ENCODE assay signal across 11 cellular contexts in the genomic region with DNA sequence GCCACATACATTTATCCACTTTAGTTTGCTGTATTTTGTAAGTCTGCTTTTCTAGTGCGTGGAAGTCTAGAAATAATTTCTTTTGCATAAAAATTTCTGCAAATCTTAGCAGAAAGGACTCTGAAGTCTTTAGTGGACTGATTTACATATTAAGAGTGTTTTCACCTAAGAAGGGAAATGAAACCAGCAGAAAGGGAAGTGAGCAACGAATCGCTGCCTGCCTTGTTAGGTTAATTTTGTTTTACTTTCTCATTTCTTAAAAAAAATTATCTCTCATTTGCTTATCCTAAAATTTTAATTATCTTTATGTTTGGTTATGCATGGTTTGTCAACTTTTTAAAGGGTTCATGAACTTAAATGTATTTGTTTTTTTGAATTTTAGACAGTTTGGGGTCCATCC. TPM values are rescaled to one million over a fixed set of nuclear protein-coding genes. Genes with fewer than 3 reads are reported as not detected.
A peak's percentile ranks its signal among the peaks of the same experiment; 100 is the strongest.
DNase-seq lines count a peak whose midpoint lies in the region; ATAC-seq and TF ChIP-seq lines count a peak whose summit lies in the region.
"Had no signal": no experiment of that assay in that cellular context is flagged by ENCODE, and none has a peak within 500 bp of the region (broad histone marks: within the 10 kb centered on the region; RNA-seq: fewer than 3 reads in every experiment).

No MANE protein-coding gene starts in this region.

- ATAC-seq in CD4-positive, CD25-positive, alpha-beta regulatory T cell (ENCODE audit: low read depth in 2 of 2), result peak; percentile 59 to 69
- ATAC-seq in GM19351 (IDR thresholded peaks at IDR 0.05; ENCODE audit: unreplicated experiment) (peak; percentile 65), HG03139 (IDR thresholded peaks at IDR 0.05; ENCODE audit: unreplicated experiment) (peak; percentile 58), PC-3 (no peak), SK-N-SH treated with all-trans-retinoic acid at 6 μM for 48 hours (no peak)

- CTCF ChIA-PET in activated CD4-positive, alpha-beta memory T cell treated with anti-CD3 and anti-CD28 coated beads for 36 hours (lab: Charles Lee), result interaction anchor here (1.0 to 3.8 kb wide), 11 partner anchors 10 to 389 kb away, joined by 3 to 38 read pairs (median 5); a partner anchor contains a TSS
- CTCF ChIA-PET in PC-3 (lab: Charles Lee), result no interaction called here

- H2AFZ ChIP-seq in PC-3 (ENCODE audit: low read length), result no peak overlapping the region

- H3K36me3 ChIP-seq in CD4-positive, CD25-positive, alpha-beta regulatory T cell (ENCODE audit: control insufficient read depth, insufficient read depth, low read length), result peaks cover 21% of the 10 kb centered on the region
- no peaks in the 10 kb centered on the region; the same call in 1 of the 2 replicates for H3K36me3 ChIP-seq in PC-3 (ENCODE audit: low read depth, low read length)

- no peaks in the 10 kb centered on the region for H3K9me3 Mint-ChIP-seq in CD4-positive, CD25-positive, alpha-beta regulatory T cell
- H3K9me3 Mint-ChIP-seq in activated CD4-positive, alpha-beta memory T cell treated with anti-CD3 and anti-CD28 coated beads for 36 hours, result no peaks in the 10 kb centered on the region

- no peaks in the 10 kb centered on the region for H4K20me1 ChIP-seq in PC-3 (ENCODE audit: low read length)

- H3K4me3 Mint-ChIP-seq in CD4-positive, CD25-positive, alpha-beta regulatory T cell, result peak overlapping the region; percentile 87 to 94 (median 92)
- H3K4me3 Mint-ChIP-seq in activated CD4-positive, alpha-beta memory T cell treated with anti-CD3 and anti-CD28 coated beads for 36 hours, result peak overlapping the region; percentile 17

- peak; percentile 10 to 84 (median 66) for DNase-seq in CD4-positive, CD25-positive, alpha-beta regulatory T cell
- no peak for DNase-seq in activated CD4-positive, alpha-beta memory T cell treated with anti-CD3 and anti-CD28 coated beads for 36 hours
- DNase-seq in NCI-H69 (lab: John Stamatoyannopoulos, UW), result no peak
- no peak for DNase-seq in superior temporal gyrus (ENCODE audit: extremely low spot score)
- no peak for DNase-seq in PC-3
- DNase-seq: dorsolateral prefrontal cortex had no signal

- H3K27me3 Mint-ChIP-seq in CD4-positive, CD25-positive, alpha-beta regulatory T cell, result no peaks in the 10 kb centered on the region
- no peaks in the 10 kb centered on the region for H3K27me3 Mint-ChIP-seq in activated CD4-positive, alpha-beta memory T cell treated with anti-CD3 and anti-CD28 coated beads for 36 hours

- H3K4me2 ChIP-seq in PC-3 (ENCODE audit: low read length), result no peak overlapping the region

- H3K4me1 Mint-ChIP-seq in CD4-positive, CD25-positive, alpha-beta regulatory T cell, result peaks cover 14 to 74% (median 48%) of the 10 kb centered on the region in 4 donors
- H3K4me1 Mint-ChIP-seq in activated CD4-positive, alpha-beta memory T cell treated with anti-CD3 and anti-CD28 coated beads for 36 hours (ENCODE audit: low read depth), result peaks cover 78% of the 10 kb centered on the region

- no peaks in the 10 kb centered on the region for H3K9me3 ChIP-seq in CD4-positive, CD25-positive, alpha-beta regulatory T cell (ENCODE audit: control insufficient read depth in 2 of 2, low read length in 2 of 2)
- H3K9me3 ChIP-seq in PC-3 (ENCODE audit: low read length), result no peaks in the 10 kb centered on the region

- POLR2A ChIA-PET in activated CD4-positive, alpha-beta memory T cell treated with anti-CD3 and anti-CD28 coated beads for 36 hours (lab: Charles Lee), result interaction anchor here (0.6 to 2.1 kb wide), 5 partner anchors 38 to 66 kb away, joined by 3 to 22 read pairs (median 5); a partner anchor contains a TSS
- POLR2A ChIA-PET in PC-3 (lab: Charles Lee; ENCODE audit: unreplicated experiment), result no interaction called here

- no peaks in the 10 kb centered on the region for H3K79me2 ChIP-seq in PC-3 (ENCODE audit: low read length)

- H3K9me2 ChIP-seq in PC-3 (replicated peaks; ENCODE audit: low read length), result no peaks in the 10 kb centered on the region

- no peaks in the 10 kb centered on the region for H3K27me3 ChIP-seq in CD4-positive, CD25-positive, alpha-beta regulatory T cell (ENCODE audit: control insufficient read depth, insufficient read depth, low read length)
- H3K27me3 ChIP-seq in PC-3 (ENCODE audit: low read length), result no peaks in the 10 kb centered on the region
- H3K27me3 ChIP-seq: dorsolateral prefrontal cortex had no signal

- H3K27ac ChIP-seq in CD4-positive, CD25-positive, alpha-beta regulatory T cell (ENCODE audit: insufficient read depth, low read length, poor library complexity, severe bottlenecking), result peak overlapping the region; percentile 80
- H3K27ac ChIP-seq in PC-3 (ENCODE audit: low read length), result no peak overlapping the region
- H3K27ac ChIP-seq: dorsolateral prefrontal cortex had no signal

- peaks cover 26% of the 10 kb centered on the region for H3K36me3 Mint-ChIP-seq in CD4-positive, CD25-positive, alpha-beta regulatory T cell
- peaks cover 26% of the 10 kb centered on the region for H3K36me3 Mint-ChIP-seq in activated CD4-positive, alpha-beta memory T cell treated with anti-CD3 and anti-CD28 coated beads for 36 hours

- H3K27ac Mint-ChIP-seq in CD4-positive, CD25-positive, alpha-beta regulatory T cell, result peak overlapping the region; percentile 91 to 99 (median 94)
- H3K27ac Mint-ChIP-seq in activated CD4-positive, alpha-beta memory T cell treated with anti-CD3 and anti-CD28 coated beads for 36 hours, result peak overlapping the region; percentile 90

- no peak overlapping the region for H3K9ac ChIP-seq in PC-3 (ENCODE audit: low read length)

- intact Hi-C loops in activated CD4-positive, alpha-beta memory T cell treated with anti-CD3 and anti-CD28 coated beads for 36 hours (cut with micrococcal nuclease), result loop anchor here (1.0 to 5.0 kb wide), 9 partner anchors 10 to 232 kb away; a partner anchor contains a TSS
- intact Hi-C loops in PC-3 (cut with micrococcal nuclease), result no loop called here

- H3F3A ChIP-seq in PC-3 (ENCODE audit: low read length, unreplicated experiment), result no peaks in the 10 kb centered on the region

- no peak for TF ChIP-seq CTCF in PC-3 (conservative IDR thresholded peaks at IDR 0.05; ENCODE audit: low read depth, low read length)

- H3K4me1 ChIP-seq in CD4-positive, CD25-positive, alpha-beta regulatory T cell (ENCODE audit: control insufficient read depth, insufficient read depth, low read length, poor library complexity, severe bottlenecking), result peaks cover 41% of the 10 kb centered on the region
- no peaks in the 10 kb centered on the region for H3K4me1 ChIP-seq in PC-3 (ENCODE audit: insufficient read depth, low read length)

- H3K4me3 ChIP-seq in CD4-positive, CD25-positive, alpha-beta regulatory T cell (ENCODE audit: low read depth, low read length), result peak overlapping the region; percentile 96
- no peak overlapping the region for H3K4me3 ChIP-seq in PC-3 (ENCODE audit: low read length)
- H3K4me3 ChIP-seq: dorsolateral prefrontal cortex, lung had no signal

- no TSS peak for BruUV-seq in PC-3 (replicated peaks; lab: Mats Ljungman, UMichigan)

TF ChIP-seq in SK-N-SH treated with all-trans-retinoic acid at 6 μM for 48 hours, 23 proteins besides CTCF, POLR2A, EP300 and RAD21 (continues in another document):
- TF ChIP-seq GLIS3 (CRISPR knock-in tag; IDR thresholded peaks at IDR 0.05) (no peak), ZFP30 (CRISPR knock-in tag; IDR thresholded peaks at IDR 0.05) (no peak), ZNF565 (CRISPR knock-in tag; conservative IDR thresholded peaks at IDR 0.05; ENCODE audit: low read depth) (no peak), RARB (CRISPR knock-in tag; IDR thresholded peaks at IDR 0.05) (no peak), ARNTL (CRISPR knock-in tag; IDR thresholded peaks at IDR 0.05; ENCODE audit: borderline replicate concordance, low read depth) (no peak)
- TF ChIP-seq, protein P1, sequence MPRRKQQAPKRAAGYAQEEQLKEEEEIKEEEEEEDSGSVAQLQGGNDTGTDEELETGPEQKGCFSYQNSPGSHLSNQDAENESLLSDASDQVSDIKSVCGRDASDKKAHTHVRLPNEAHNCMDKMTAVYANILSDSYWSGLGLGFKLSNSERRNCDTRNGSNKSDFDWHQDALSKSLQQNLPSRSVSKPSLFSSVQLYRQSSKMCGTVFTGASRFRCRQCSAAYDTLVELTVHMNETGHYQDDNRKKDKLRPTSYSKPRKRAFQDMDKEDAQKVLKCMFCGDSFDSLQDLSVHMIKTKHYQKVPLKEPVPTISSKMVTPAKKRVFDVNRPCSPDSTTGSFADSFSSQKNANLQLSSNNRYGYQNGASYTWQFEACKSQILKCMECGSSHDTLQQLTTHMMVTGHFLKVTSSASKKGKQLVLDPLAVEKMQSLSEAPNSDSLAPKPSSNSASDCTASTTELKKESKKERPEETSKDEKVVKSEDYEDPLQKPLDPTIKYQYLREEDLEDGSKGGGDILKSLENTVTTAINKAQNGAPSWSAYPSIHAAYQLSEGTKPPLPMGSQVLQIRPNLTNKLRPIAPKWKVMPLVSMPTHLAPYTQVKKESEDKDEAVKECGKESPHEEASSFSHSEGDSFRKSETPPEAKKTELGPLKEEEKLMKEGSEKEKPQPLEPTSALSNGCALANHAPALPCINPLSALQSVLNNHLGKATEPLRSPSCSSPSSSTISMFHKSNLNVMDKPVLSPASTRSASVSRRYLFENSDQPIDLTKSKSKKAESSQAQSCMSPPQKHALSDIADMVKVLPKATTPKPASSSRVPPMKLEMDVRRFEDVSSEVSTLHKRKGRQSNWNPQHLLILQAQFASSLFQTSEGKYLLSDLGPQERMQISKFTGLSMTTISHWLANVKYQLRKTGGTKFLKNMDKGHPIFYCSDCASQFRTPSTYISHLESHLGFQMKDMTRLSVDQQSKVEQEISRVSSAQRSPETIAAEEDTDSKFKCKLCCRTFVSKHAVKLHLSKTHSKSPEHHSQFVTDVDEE (CRISPR knock-in tag; IDR thresholded peaks at IDR 0.05), result no peak

RNA-seq across cellular contexts. Expression of a gene that starts 0.8 kb away (rescaled TPM):
- total RNA-seq in CD4-positive, CD25-positive, alpha-beta regulatory T cell, result 8.6 TPM
- polyA plus RNA-seq in CD4-positive, CD25-positive, alpha-beta regulatory T cell, result 10 to 100 TPM in 2 of 4 donors, 1 to 10 TPM in 2; 6.1 to 22.6 (median 10.5) TPM
- 1 to 10 TPM; 2.4 to 2.8 TPM for total RNA-seq in activated CD4-positive, alpha-beta memory T cell treated with anti-CD3 and anti-CD28 coated beads for 36 hours
- total RNA-seq in PC-3 (2014; rRNA removed), result not detected in 2 replicates
- total RNA-seq: dorsolateral prefrontal cortex, HT1080 had no signal

RNA-seq across cellular contexts. Expression of a gene that starts 48.3 kb away (rescaled TPM):
- total RNA-seq in CD4-positive, CD25-positive, alpha-beta regulatory T cell, result 206 TPM
- polyA plus RNA-seq in CD4-positive, CD25-positive, alpha-beta regulatory T cell, result 100 to 1,000 TPM; 262 to 418 (median 324) TPM
- total RNA-seq in activated CD4-positive, alpha-beta memory T cell treated with anti-CD3 and anti-CD28 coated beads for 36 hours, result 10 to 100 TPM; 46.4 to 47.1 TPM
- total RNA-seq in PC-3 (2014; rRNA removed), result not detected in 2 replicates
- total RNA-seq: HT1080 had no signal

RNA-seq across cellular contexts. Expression of a gene that starts 58.3 kb away (rescaled TPM):
- total RNA-seq in CD4-positive, CD25-positive, alpha-beta regulatory T cell, result 62.8 TPM
- polyA plus RNA-seq in CD4-positive, CD25-positive, alpha-beta regulatory T cell, result 100 to 1,000 TPM; 101 to 122 (median 105) TPM
- total RNA-seq in activated CD4-positive, alpha-beta memory T cell treated with anti-CD3 and anti-CD28 coated beads for 36 hours, result 10 to 100 TPM; 51.8 to 54.5 TPM
- 34.5 and 37.1 TPM in 2 replicates for total RNA-seq in PC-3 (2014; rRNA removed)

Comparison
In these comparisons a context has a peak if more than half of its experiments do, and no peak if none do; other contexts are left out.
1. ATAC-seq: peak in CD4-positive, CD25-positive, alpha-beta regulatory T cell (2 of 2), GM19351 (single experiment) and HG03139 (single experiment); none in PC-3 (single experiment) and SK-N-SH treated with all-trans-retinoic acid at 6 μM for 48 hours (single experiment).
2. DNase-seq: peak in CD4-positive, CD25-positive, alpha-beta regulatory T cell (3 of 3); none in activated CD4-positive, alpha-beta memory T cell treated with anti-CD3 and anti-CD28 coated beads for 36 hours (single experiment), NCI-H69 (single experiment), superior temporal gyrus (single experiment) and PC-3 (single experiment).
3. RNA of a gene that starts 48.3 kb away (total RNA-seq): 206 TPM in CD4-positive, CD25-positive, alpha-beta regulatory T cell (single experiment) and 46.4 to 47.1 TPM in activated CD4-positive, alpha-beta memory T cell treated with anti-CD3 and anti-CD28 coated beads for 36 hours; not detected in PC-3; every median in the first group is over 10 times any median in the second.